1 cellular context compared by ENCODE assay signal in genomic region chr11:10650630-10651029, GRCh38.
TF ChIP-seq lines count a peak whose summit lies in the region.

No MANE protein-coding gene starts in this region.

TF ChIP-seq in HCT116, 20 proteins besides CTCF, POLR2A, EP300 and RAD21 (continued from another document):
- no peak for TF ChIP-seq REST (IDR thresholded peaks at IDR 0.05; ENCODE audit: low read depth)
- TF ChIP-seq MAX (IDR thresholded peaks at IDR 0.05): no peak
- no peak for TF ChIP-seq EGR1 (IDR thresholded peaks at IDR 0.05; ENCODE audit: low read depth)
- TF ChIP-seq YY1 (IDR thresholded peaks at IDR 0.05; ENCODE audit: extremely low read depth, insufficient replicate concordance, low read depth, low read length): no peak
- no peak for TF ChIP-seq ZBTB33 (IDR thresholded peaks at IDR 0.05; ENCODE audit: extremely low read depth, insufficient replicate concordance, low read length)
